ENCODE assay signal across 8 cellular contexts in the genomic region with DNA sequence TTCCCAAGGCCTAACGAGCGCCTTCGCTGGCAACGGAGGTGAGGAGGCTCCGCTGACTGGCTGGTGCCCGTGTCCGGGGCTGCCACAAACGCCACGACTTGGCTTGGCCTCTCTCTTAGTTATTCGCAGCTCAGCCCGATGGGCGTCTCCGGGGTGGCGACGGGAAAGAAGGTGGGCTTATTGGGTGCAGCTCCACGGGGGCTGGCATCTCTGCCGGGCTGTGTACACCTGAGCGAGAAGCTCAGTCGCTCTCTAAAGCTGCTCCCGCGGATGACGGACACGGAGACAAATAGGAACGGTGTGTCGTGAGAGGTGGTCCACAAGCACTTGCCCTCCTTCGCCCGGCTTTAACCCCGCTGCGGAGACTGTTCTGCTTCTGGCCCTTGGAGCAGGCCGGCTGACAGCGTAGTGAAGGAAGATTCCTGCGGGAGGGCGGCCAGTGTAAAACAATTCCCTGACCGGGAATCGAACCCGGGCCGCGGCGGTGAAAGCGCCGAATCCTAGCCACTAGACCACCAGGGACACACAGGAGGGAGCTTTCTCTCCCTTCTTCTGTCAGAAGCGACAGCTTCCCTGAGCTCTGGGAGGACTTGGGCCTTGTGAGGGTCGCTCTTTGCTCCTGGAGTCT. TPM values are rescaled to one million over a fixed set of nuclear protein-coding genes. Genes with fewer than 3 reads are reported as not detected.
DNase-seq lines count a peak whose midpoint lies in the region; ATAC-seq, FAIRE-seq and TF ChIP-seq lines count a peak whose summit lies in the region.
"Not testable (repeated sequence)": the region's sequence is repeated elsewhere in the genome, so short reads cannot be mapped to it uniquely, and the experiment has no call there.

No MANE protein-coding gene starts in this region.

- FAIRE-seq in kidney (lab: Jason Lieb, UNC) = not testable (repeated sequence)

- not testable (repeated sequence) for H3K9ac ChIP-seq in kidney (ENCODE audit: low read length in 2 of 2)

- not testable (repeated sequence) for H3K4me3 ChIP-seq in AG10803 (ENCODE audit: low read length); kidney (ENCODE audit: low read length in 2 of 2)
- H3K4me3 ChIP-seq in esophagus muscularis mucosa = peak overlapping the region; percentile 16 to 53 (median 28)

- H3K9me3 ChIP-seq in esophagus muscularis mucosa; kidney (ENCODE audit: control insufficient read depth in 1 of 2, low read length in 2 of 2): not testable (repeated sequence)

- TF ChIP-seq CTCF in AG10803 (conservative IDR thresholded peaks at IDR 0.05; ENCODE audit: low read length); HFFc6 (IDR thresholded peaks at IDR 0.05); esophagus muscularis mucosa (IDR thresholded peaks at IDR 0.05); kidney (IDR thresholded peaks at IDR 0.05; ENCODE audit: borderline replicate concordance, extremely low read depth, insufficient read depth); osteocyte (IDR thresholded peaks at IDR 0.05): not testable (repeated sequence)

- not testable (repeated sequence) for TF ChIP-seq POLR2A in esophagus muscularis mucosa (IDR thresholded peaks at IDR 0.05; ENCODE audit: low read depth)

- H3K36me3 ChIP-seq in esophagus muscularis mucosa; kidney (ENCODE audit: control insufficient read depth in 1 of 2, insufficient read depth in 2 of 2, low read length in 2 of 2): not testable (repeated sequence)

- DNase-seq in AG10803 (ENCODE audit: low read depth) = peak; percentile 54
- peak; percentile 90 for DNase-seq in HFFc6
- DNase-seq in T-helper 2 cell treated with Interferon-gamma antibody and Interleukin-4, amounts not matched to agents 5 μg/mL and 100 μg/mL, for 36 hours (ENCODE audit: low spot score); esophagus muscularis mucosa (ENCODE audit: extremely low spot score): not testable (repeated sequence)
- peak; percentile 45 for DNase-seq in activated naive CD8-positive, alpha-beta T cell treated with anti-CD3 and anti-CD28 coated beads, Interleukin-2, amount 10 ng/mL, durations not matched to agents 7 days and 5 days
- DNase-seq in kidney = peak; percentile 83
- peak; percentile 88 for DNase-seq in osteocyte (ENCODE audit: extremely low spot score, unreplicated experiment)
- DNase-seq in stimulated activated CD8-positive, alpha-beta memory T cell treated with anti-CD3 and anti-CD28 coated beads, Interleukin-7, amount 100 ng/mL, for 24 hours (ENCODE audit: low read depth) = peak; percentile 19

- peaks cover 0 to 68% (median 7%) of the 10 kb centered on the region in 4 donors for H3K27me3 ChIP-seq in esophagus muscularis mucosa

- POLR2A ChIA-PET in activated naive CD8-positive, alpha-beta T cell treated with anti-CD3 and anti-CD28 coated beads, Interleukin-2, amount 10 ng/mL, durations not matched to agents 7 days and 5 days (lab: Charles Lee) = not testable (repeated sequence)

- TF ChIP-seq EP300 in esophagus muscularis mucosa (IDR thresholded peaks at IDR 0.05) = not testable (repeated sequence)

- H3K4me1 ChIP-seq in esophagus muscularis mucosa = peaks cover 7 to 15% (median 13%) of the 10 kb centered on the region in 4 donors
- not testable (repeated sequence) for H3K4me1 ChIP-seq in kidney (ENCODE audit: control insufficient read depth in 1 of 2, insufficient read depth in 1 of 2, low read depth in 1 of 2, low read length in 2 of 2)

- H3K9me3 Mint-ChIP-seq in HFFc6; T-helper 2 cell treated with Interferon-gamma antibody and Interleukin-4, amounts not matched to agents 5 μg/mL and 100 μg/mL, for 36 hours; activated naive CD8-positive, alpha-beta T cell treated with anti-CD3 and anti-CD28 coated beads, Interleukin-2, amount 10 ng/mL, durations not matched to agents 7 days and 5 days; osteocyte (ENCODE audit: unreplicated experiment): not testable (repeated sequence)

- H3K27me3 Mint-ChIP-seq in HFFc6 (ENCODE audit: insufficient read depth) (peaks cover 18% of the 10 kb centered on the region), osteocyte (ENCODE audit: unreplicated experiment) (peaks cover 23% of the 10 kb centered on the region)
- H3K27me3 Mint-ChIP-seq in T-helper 2 cell treated with Interferon-gamma antibody and Interleukin-4, amounts not matched to agents 5 μg/mL and 100 μg/mL, for 36 hours (ENCODE audit: low read depth) = peaks cover 49% of the 10 kb centered on the region
- peaks cover 41% of the 10 kb centered on the region for H3K27me3 Mint-ChIP-seq in activated naive CD8-positive, alpha-beta T cell treated with anti-CD3 and anti-CD28 coated beads, Interleukin-2, amount 10 ng/mL, durations not matched to agents 7 days and 5 days

- not testable (repeated sequence) for H3K27ac ChIP-seq in esophagus muscularis mucosa (replicated peaks in 1 of 4); kidney (ENCODE audit: low read depth in 2 of 2, low read length in 2 of 2)

- ATAC-seq in activated naive CD8-positive, alpha-beta T cell treated with anti-CD3 and anti-CD28 coated beads, Interleukin-2, amount 10 ng/mL, durations not matched to agents 7 days and 5 days (ENCODE audit: low read depth) = peak; percentile 56

- not testable (repeated sequence) for H3K27ac Mint-ChIP-seq in HFFc6; T-helper 2 cell treated with Interferon-gamma antibody and Interleukin-4, amounts not matched to agents 5 μg/mL and 100 μg/mL, for 36 hours; activated naive CD8-positive, alpha-beta T cell treated with anti-CD3 and anti-CD28 coated beads, Interleukin-2, amount 10 ng/mL, durations not matched to agents 7 days and 5 days; osteocyte (ENCODE audit: unreplicated experiment)

- H3K4me1 Mint-ChIP-seq in HFFc6 (ENCODE audit: low read depth); T-helper 2 cell treated with Interferon-gamma antibody and Interleukin-4, amounts not matched to agents 5 μg/mL and 100 μg/mL, for 36 hours (ENCODE audit: low read depth); activated naive CD8-positive, alpha-beta T cell treated with anti-CD3 and anti-CD28 coated beads, Interleukin-2, amount 10 ng/mL, durations not matched to agents 7 days and 5 days: not testable (repeated sequence)
- H3K4me1 Mint-ChIP-seq in osteocyte (ENCODE audit: unreplicated experiment) = peaks cover 11% of the 10 kb centered on the region

- H3K4me3 Mint-ChIP-seq in HFFc6 (peak overlapping the region; percentile 51), osteocyte (ENCODE audit: unreplicated experiment) (peak overlapping the region; percentile 72)
- peak overlapping the region; percentile 63 for H3K4me3 Mint-ChIP-seq in T-helper 2 cell treated with Interferon-gamma antibody and Interleukin-4, amounts not matched to agents 5 μg/mL and 100 μg/mL, for 36 hours
- H3K4me3 Mint-ChIP-seq in activated naive CD8-positive, alpha-beta T cell treated with anti-CD3 and anti-CD28 coated beads, Interleukin-2, amount 10 ng/mL, durations not matched to agents 7 days and 5 days = peak overlapping the region; percentile 68

- H3K36me3 Mint-ChIP-seq in HFFc6 (ENCODE audit: low read depth); T-helper 2 cell treated with Interferon-gamma antibody and Interleukin-4, amounts not matched to agents 5 μg/mL and 100 μg/mL, for 36 hours (ENCODE audit: low read depth); activated naive CD8-positive, alpha-beta T cell treated with anti-CD3 and anti-CD28 coated beads, Interleukin-2, amount 10 ng/mL, durations not matched to agents 7 days and 5 days; osteocyte (ENCODE audit: unreplicated experiment): not testable (repeated sequence)

- WGBS in esophagus muscularis mucosa = 20% methylated on average over 14 of the region's 43 CpGs

- intact Hi-C loops in esophagus muscularis mucosa (cut with DNase I); kidney (cut with DNase I): not testable (repeated sequence)

RNA-seq across cellular contexts. Expression of gene RNU1-1, which starts 20.9 kb away (rescaled TPM):
- total RNA-seq in HFFc6 (2021; fragmentation: NEBNext Ultra II Directional; extraction: Animal tissue kit (Norgen Biotek cat#: 25700)) = 1,000 to 10,000 TPM; 1,191 to 2,394 (median 1,819) TPM
- 1,000 to 10,000 TPM; 3,257 to 3,430 TPM for total RNA-seq in activated naive CD8-positive, alpha-beta T cell treated with anti-CD3 and anti-CD28 coated beads, Interleukin-2, amount 10 ng/mL, durations not matched to agents 7 days and 5 days
- total RNA-seq in esophagus muscularis mucosa = under 1 TPM in 2 of 4 donors, not detected in 2; under 0.01 TPM
- total RNA-seq in kidney = 8,605 TPM
- polyA plus RNA-seq in kidney (ENCODE audit: insufficient read depth, low read depth, low replicate concordance) = 26.8 TPM
- total RNA-seq in osteocyte = 2,650 and 2,859 TPM in 2 replicates

Comparison
In these comparisons a context has a peak if more than half of its experiments do, and no peak if none do; other contexts are left out.
1. RNA of gene RNU1-1, which starts 20.9 kb away (total RNA-seq): 8,605 TPM in kidney (single experiment), 3,257 to 3,430 TPM in activated naive CD8-positive, alpha-beta T cell treated with anti-CD3 and anti-CD28 coated beads, Interleukin-2, amount 10 ng/mL, durations not matched to agents 7 days and 5 days, 2,650 to 2,859 TPM in osteocyte and 1,191 to 2,394 TPM in HFFc6; under 0.01 TPM in esophagus muscularis mucosa; every median in the first group is over 1,000 times any median in the second.
2. Peak in every context shown above with its lines, with median percentiles within 50 percentile points of each other: H3K4me3 Mint-ChIP-seq.